ENCODE assay signal across 9 cellular contexts in genomic region chrX:23333842-23334535, GRCh38. TPM values are rescaled to one million over a fixed set of nuclear protein-coding genes. Genes with fewer than 3 reads are reported as not detected.
A peak's percentile ranks its signal among the peaks of the same experiment; 100 is the strongest.
DNase-seq lines count a peak whose midpoint lies in the region; ATAC-seq and TF ChIP-seq lines count a peak whose summit lies in the region.
"Had no signal": no experiment of that assay in that cellular context is flagged by ENCODE, and none has a peak within 500 bp of the region (broad histone marks: within the 10 kb centered on the region; RNA-seq: fewer than 3 reads in every experiment).

No MANE protein-coding gene starts in this region.

- H3K27ac ChIP-seq in GM23248 (no peak overlapping the region), Panc1 (ENCODE audit: low read length) (no peak overlapping the region)

- no peaks in the 10 kb centered on the region for H3K36me3 Mint-ChIP-seq in stimulated activated memory B cell treated with anti-CD40 and anti-IgM and Interleukin-4, amounts not matched to agents 10 μg/mL and 1 μg/mL and 100 μg/mL, for 72 hours

- peak; percentile 79 for ATAC-seq in Panc1
- no peak for ATAC-seq in stimulated activated memory B cell treated with anti-CD40 and anti-IgM and Interleukin-4, amounts not matched to agents 10 μg/mL and 1 μg/mL and 100 μg/mL, for 72 hours
- ATAC-seq in HG03442 (IDR thresholded peaks at IDR 0.05; ENCODE audit: unreplicated experiment): no peak

- H3K9me3 ChIP-seq in GM23248 (ENCODE audit: low read depth) (no peaks in the 10 kb centered on the region), Panc1 (ENCODE audit: control insufficient read depth, insufficient read depth, low read depth, low read length) (no peaks in the 10 kb centered on the region), iPS-18c (ENCODE audit: control insufficient read depth, insufficient read depth, low read length) (no peaks in the 10 kb centered on the region)

- no TSS peak for BruUV-seq in Panc1 (replicated peaks; lab: Mats Ljungman, UMichigan)

- H4K20me1 ChIP-seq in GM23248 (ENCODE audit: insufficient read depth): no peaks in the 10 kb centered on the region

- H3K27me3 Mint-ChIP-seq in stimulated activated memory B cell treated with anti-CD40 and anti-IgM and Interleukin-4, amounts not matched to agents 10 μg/mL and 1 μg/mL and 100 μg/mL, for 72 hours: peaks cover 40% of the 10 kb centered on the region

- no peak overlapping the region for H3K4me2 ChIP-seq in GM23248 (ENCODE audit: unreplicated experiment)

- no peaks in the 10 kb centered on the region for H3K9me2 ChIP-seq in GM23248 (ENCODE audit: insufficient read depth)

- in situ Hi-C loops in GM23248 (cut with MboI) (no loop called here), Panc1 (cut with HindIII; ENCODE audit: low pct_unique_long_range_greater_than_20kb, low sequenced_read_pairs) (no loop called here)

- no peak for TF ChIP-seq CTCF in Panc1 (IDR thresholded peaks at IDR 0.05)

- no peak for DNase-seq in GM23248
- DNase-seq in Panc1 (ENCODE audit: low read depth, low spot score): no peak
- no peak for DNase-seq in SHP77 (lab: John Stamatoyannopoulos, UW)
- DNase-seq in NCI-H2107 treated with DMSO at 0.1 percent for 48 hours (lab: John Stamatoyannopoulos, UW; ENCODE audit: unreplicated experiment): no peak
- DNase-seq: activated CD8-positive, alpha-beta memory T cell treated with anti-CD3 and anti-CD28 coated beads for 24 hours; NCI-H2171 treated with DMSO at 0.1 percent for 48 hours had no signal

- H3K36me3 ChIP-seq in GM23248 (ENCODE audit: low read depth) (no peaks in the 10 kb centered on the region), Panc1 (ENCODE audit: control insufficient read depth, insufficient read depth, low read length) (no peaks in the 10 kb centered on the region)

- CTCF ChIA-PET in Panc1 (lab: Charles Lee): interaction anchor here (0.6 kb wide), 1 partner anchor 1335 kb away, joined by 3 read pairs; no protein-coding TSS in a partner anchor

- H3K27ac Mint-ChIP-seq in stimulated activated memory B cell treated with anti-CD40 and anti-IgM and Interleukin-4, amounts not matched to agents 10 μg/mL and 1 μg/mL and 100 μg/mL, for 72 hours: no peak overlapping the region

- H3K4me1 ChIP-seq in GM23248 (ENCODE audit: insufficient read depth) (no peaks in the 10 kb centered on the region), Panc1 (ENCODE audit: control insufficient read depth, insufficient read depth, low read length) (no peaks in the 10 kb centered on the region)

- H3F3A ChIP-seq in GM23248 (ENCODE audit: insufficient read depth): no peaks in the 10 kb centered on the region

- peaks cover 17% of the 10 kb centered on the region for H3K4me1 Mint-ChIP-seq in stimulated activated memory B cell treated with anti-CD40 and anti-IgM and Interleukin-4, amounts not matched to agents 10 μg/mL and 1 μg/mL and 100 μg/mL, for 72 hours

- POLR2A ChIA-PET in Panc1 (lab: Charles Lee): interaction anchor here (0.6 kb wide), 1 partner anchor 299 kb away, joined by 4 read pairs; no protein-coding TSS in a partner anchor

- H3K4me3 Mint-ChIP-seq in stimulated activated memory B cell treated with anti-CD40 and anti-IgM and Interleukin-4, amounts not matched to agents 10 μg/mL and 1 μg/mL and 100 μg/mL, for 72 hours: peak overlapping the region; percentile 67

- WGBS in GM23248 (ENCODE audit: low coverage in 1 of 2, low lambda C conversion rate in 2 of 2, missing lambda C conversion rate in 2 of 2), 2 experiments: 0 to 4% methylated on average over 2 to 29 of the region's 59 CpGs

- peak overlapping the region; percentile 15; the same call in 1 of the 2 replicates for H3K4me3 ChIP-seq in GM23248
- peak overlapping the region; percentile 28 to 41 for H3K4me3 ChIP-seq in Panc1 (ENCODE audit: low read depth in 2 of 2, low read length in 2 of 2)
- H3K4me3 ChIP-seq in iPS-18c (ENCODE audit: insufficient read depth, low read depth, low read length): peak overlapping the region; percentile 71

- intact Hi-C loops in Panc1 (cut with micrococcal nuclease; ENCODE audit: unreplicated experiment): no loop called here

- no peak overlapping the region for H2AFZ ChIP-seq in GM23248

- H3K79me2 ChIP-seq in GM23248 (ENCODE audit: insufficient read depth): no peaks in the 10 kb centered on the region

- H3K27me3 ChIP-seq in GM23248 (replicated peaks; ENCODE audit: insufficient read depth): peaks cover 13% of the 10 kb centered on the region; the same call in 1 of the 2 replicates
- no peaks in the 10 kb centered on the region; the same call in 1 of the 2 replicates for H3K27me3 ChIP-seq in Panc1 (ENCODE audit: control insufficient read depth, insufficient read depth, low read length)

- no peaks in the 10 kb centered on the region for H3K9me3 Mint-ChIP-seq in stimulated activated memory B cell treated with anti-CD40 and anti-IgM and Interleukin-4, amounts not matched to agents 10 μg/mL and 1 μg/mL and 100 μg/mL, for 72 hours

- no peak overlapping the region for H3K9ac ChIP-seq in GM23248

RNA-seq across cellular contexts. Expression of gene PTCHD1, which starts 0.7 kb away (rescaled TPM):
- total RNA-seq in GM23248 (2014; rRNA removed; shearing (Covaris generic)): not detected in 2 replicates
- polyA plus RNA-seq in GM23248 (2016; fragmentation: Nextera tagmentation; extraction: Ambion mirVana): not detected in 2 replicates
- total RNA-seq in Panc1 (2021; ENCODE audit: unreplicated experiment): 1.4 TPM
- polyA plus RNA-seq in Panc1 (2012; ENCODE audit: insufficient read length): 1.1 TPM

Comparison
In these comparisons a context has a peak if more than half of its experiments do, and no peak if none do; other contexts are left out.
1. H3K4me3 ChIP-seq: peak in every context shown above with its lines; median percentile 71 in iPS-18c; 34 in Panc1; 15 in GM23248.